1 cellular context compared by ENCODE assay signal in genomic region chr10:26860542-26861325, GRCh38.
A peak's percentile ranks its signal among the peaks of the same experiment; 100 is the strongest.
TF ChIP-seq lines count a peak whose summit lies in the region.

ABI1 (minus strand) TSS chr10:26860958; CDS start chr10:26860863, 95 bp downstream.

TF ChIP-seq in HepG2, 621 proteins besides CTCF, POLR2A, EP300 and RAD21 (continued from another document):
- TF ChIP-seq MTERF4 (CRISPR knock-in tag; IDR thresholded peaks at IDR 0.05) (0 out of 2 replicates have a peak, but pooled peaks have one; percentile 62), FOXJ3 (CRISPR knock-in tag; IDR thresholded peaks at IDR 0.05; ENCODE audit: borderline replicate concordance) (no peak), ZKSCAN5 (CRISPR knock-in tag; IDR thresholded peaks at IDR 0.05) (no peak), ZNF431 (CRISPR knock-in tag; IDR thresholded peaks at IDR 0.05; ENCODE audit: borderline replicate concordance, low read depth) (peak; percentile 10; the same call in 1 of the 2 replicates), TAF1 (CRISPR knock-in tag; IDR thresholded peaks at IDR 0.05) (peak; percentile 83), ZNF143 (CRISPR knock-in tag; IDR thresholded peaks at IDR 0.05) (peak; percentile 88), ZNF343 (CRISPR knock-in tag; IDR thresholded peaks at IDR 0.05) (0 out of 2 replicates have a peak, but pooled peaks have one; percentile 74), ZBTB46 (CRISPR knock-in tag; IDR thresholded peaks at IDR 0.05; ENCODE audit: borderline replicate concordance) (no peak), SALL1 (CRISPR knock-in tag; IDR thresholded peaks at IDR 0.05) (peak; percentile 75), SRSF1 (optimal IDR thresholded peaks at IDR 0.05; ENCODE audit: low read depth, low read length) (peak; percentile 23), AGO2 (optimal IDR thresholded peaks at IDR 0.05; ENCODE audit: low read depth, low read length) (peak; percentile 41), HOXA3 (CRISPR knock-in tag; IDR thresholded peaks at IDR 0.05) (peak; percentile 65), DPF2 (CRISPR knock-in tag; IDR thresholded peaks at IDR 0.05; ENCODE audit: borderline replicate concordance, low read depth) (no peak), CBX1 (IDR thresholded peaks at IDR 0.05; ENCODE audit: low read depth) (no peak), ZNF281 (CRISPR knock-in tag; IDR thresholded peaks at IDR 0.05; ENCODE audit: borderline replicate concordance) (peak; percentile 71), POGK (CRISPR knock-in tag; conservative IDR thresholded peaks at IDR 0.05) (no peak; the same call in 1 of the 2 replicates), JDP2 (CRISPR knock-in tag; IDR thresholded peaks at IDR 0.05; ENCODE audit: borderline replicate concordance) (no peak), HINFP (CRISPR knock-in tag; IDR thresholded peaks at IDR 0.05; ENCODE audit: low read depth) (peak; percentile 97), PRDM10 (CRISPR knock-in tag; IDR thresholded peaks at IDR 0.05; ENCODE audit: low read depth) (no peak; the same call in 1 of the 2 replicates), HES4 (CRISPR knock-in tag; IDR thresholded peaks at IDR 0.05; ENCODE audit: borderline replicate concordance) (no peak), ZNF230 (CRISPR knock-in tag; IDR thresholded peaks at IDR 0.05) (peak; percentile 83; the same call in 1 of the 2 replicates), CREM (IDR thresholded peaks at IDR 0.05) (peak; percentile 82), CREM (CRISPR knock-in tag; IDR thresholded peaks at IDR 0.05) (no peak), ZNF430 (CRISPR knock-in tag; IDR thresholded peaks at IDR 0.05) (peak; percentile 74; the same call in 1 of the 2 replicates), HCFC1 (IDR thresholded peaks at IDR 0.05; ENCODE audit: low read depth, low read length) (peak; percentile 83), ZNF383 (CRISPR knock-in tag; IDR thresholded peaks at IDR 0.05; ENCODE audit: borderline replicate concordance) (peak; percentile 56; the same call in 1 of the 2 replicates), ZNF629 (CRISPR knock-in tag; conservative IDR thresholded peaks at IDR 0.05) (no peak)
